11 cellular contexts compared by ENCODE assay signal in the genomic region with DNA sequence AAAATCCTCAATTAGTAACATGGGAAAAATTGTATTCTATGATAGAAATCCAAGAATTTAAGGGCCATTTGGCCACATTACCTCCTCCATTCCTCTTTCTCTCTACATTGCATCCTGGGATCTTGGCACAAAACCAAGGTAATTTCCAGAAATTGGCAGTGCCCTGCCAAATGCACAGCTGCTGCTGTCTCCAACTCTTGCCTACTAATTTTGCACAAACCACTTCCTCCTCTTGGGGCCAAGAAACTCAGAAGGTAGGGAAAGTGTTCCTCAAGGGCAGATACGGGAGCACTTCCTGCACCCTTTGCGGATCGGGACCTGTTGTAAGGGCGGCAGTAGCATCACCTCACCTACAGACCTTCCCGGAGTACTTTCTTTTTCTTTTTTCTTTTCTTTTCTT. TPM values are rescaled to one million over a fixed set of nuclear protein-coding genes. Genes with fewer than 3 reads are reported as not detected.
DNase-seq lines count a peak whose midpoint lies in the region; FAIRE-seq and TF ChIP-seq lines count a peak whose summit lies in the region.
"Had no signal": no experiment of that assay in that cellular context is flagged by ENCODE, and none has a peak within 500 bp of the region (broad histone marks: within the 10 kb centered on the region; RNA-seq: fewer than 3 reads in every experiment).

No MANE protein-coding gene starts in this region.

- H3K4me1 ChIP-seq in mammary epithelial cell (ENCODE audit: insufficient read depth, low read length) (peaks cover 10% of the 10 kb centered on the region), vagina (no peaks in the 10 kb centered on the region)

- no peak for FAIRE-seq in urothelium cell line (lab: Jason Lieb, UNC)

- no peaks in the 10 kb centered on the region; the same call in 1 of the 2 replicates for H3K27me3 Mint-ChIP-seq in HFFc6 (ENCODE audit: insufficient read depth)

- H3K36me3 ChIP-seq in mammary epithelial cell (ENCODE audit: insufficient read depth, low read length) (no peaks in the 10 kb centered on the region), vagina (no peaks in the 10 kb centered on the region)
- H3K36me3 ChIP-seq: esophagus squamous epithelium, suprapubic skin had no signal

- H3K79me2 ChIP-seq in mammary epithelial cell (ENCODE audit: insufficient read depth, low read length) = no peaks in the 10 kb centered on the region

- no peak overlapping the region for H3K27ac ChIP-seq in mammary epithelial cell (ENCODE audit: insufficient read depth, low read depth, low read length)
- H3K27ac ChIP-seq in vagina = no peak overlapping the region
- H3K27ac ChIP-seq: esophagus squamous epithelium, SK-N-MC, suprapubic skin had no signal

- H3K27me3 ChIP-seq in mammary epithelial cell (ENCODE audit: insufficient read depth, low read length) (no peaks in the 10 kb centered on the region), vagina (no peaks in the 10 kb centered on the region)
- H3K27me3 ChIP-seq: esophagus squamous epithelium, suprapubic skin had no signal

- TF ChIP-seq POLR2A in erythroblast (IDR thresholded peaks at IDR 0.05; ENCODE audit: low read length) (no peak), vagina (IDR thresholded peaks at IDR 0.05) (no peak)

- TF ChIP-seq CTCF in HFFc6 (IDR thresholded peaks at IDR 0.05) (no peak), mammary epithelial cell (conservative IDR thresholded peaks at IDR 0.05 in 1 of 2, IDR thresholded peaks at IDR 0.05 in 1 of 2; ENCODE audit: extremely low read depth in 1 of 2, insufficient read depth in 1 of 2, low read depth in 1 of 2, low read length in 2 of 2) (no peak), vagina (IDR thresholded peaks at IDR 0.05) (no peak)

- no peak overlapping the region for H2AFZ ChIP-seq in mammary epithelial cell (ENCODE audit: low read depth, low read length)

- dilution Hi-C loops in mammary epithelial cell (cut with HindIII; ENCODE audit: low sequenced_read_pairs) = no loop called here

- no peak overlapping the region for H3K9ac ChIP-seq in mammary epithelial cell (ENCODE audit: insufficient read depth, low read length)

- CTCF ChIA-PET in mammary epithelial cell (lab: Charles Lee; ENCODE audit: low non-redundant PET) = no interaction called here

- H3K4me3 Mint-ChIP-seq in HFFc6 = 0 out of 2 replicates have a peak overlapping the region, but pooled peaks have one; percentile 9

- no peaks in the 10 kb centered on the region for H3K36me3 Mint-ChIP-seq in HFFc6 (ENCODE audit: low read depth)

- no peaks in the 10 kb centered on the region for H3K9me3 Mint-ChIP-seq in HFFc6

- intact Hi-C loops in mammary epithelial cell (cut with micrococcal nuclease) = no loop called here
- intact Hi-C loops in vagina (cut with DNase I) = no loop called here

- in situ Hi-C loops in mammary epithelial cell (cut with MboI; ENCODE audit: low sequenced_read_pairs in 2 of 2) = no loop called here

- H3K4me3 ChIP-seq in mammary epithelial cell (replicated peaks in 1 of 3; ENCODE audit: insufficient read depth in 1 of 3, low read depth in 2 of 3, low read length in 3 of 3) (no peak overlapping the region), vagina (no peak overlapping the region)
- H3K4me3 ChIP-seq: esophagus squamous epithelium, SK-N-MC, suprapubic skin had no signal

- H3K9me3 ChIP-seq in mammary epithelial cell (replicated peaks; ENCODE audit: insufficient read depth, low read length) (no peaks in the 10 kb centered on the region), vagina (no peaks in the 10 kb centered on the region)
- H3K9me3 ChIP-seq: esophagus squamous epithelium, suprapubic skin had no signal

- peak overlapping the region; percentile 55 for H3K4me2 ChIP-seq in mammary epithelial cell (ENCODE audit: insufficient read depth, low read depth, low read length)

- no TSS peak for BruUV-seq in mammary epithelial cell (replicated peaks; lab: Mats Ljungman, UMichigan)

- WGBS in mammary epithelial cell (ENCODE audit: low coverage, missing lambda C conversion rate) = 3% methylated on average over 5 of the region's 5 CpGs

- no peak overlapping the region for H3K27ac Mint-ChIP-seq in HFFc6

- H4K20me1 ChIP-seq in mammary epithelial cell (ENCODE audit: insufficient read depth, low read length) = no peaks in the 10 kb centered on the region

- H3K4me1 Mint-ChIP-seq in HFFc6 (ENCODE audit: low read depth) = peaks cover 15% of the 10 kb centered on the region

- DNase-seq in HFFc6 (no peak), NCI-H2107 treated with DMSO at 0.1 percent for 48 hours (lab: John Stamatoyannopoulos, UW; ENCODE audit: unreplicated experiment) (peak; percentile 61), mammary epithelial cell (peak; percentile 76), renal cortical epithelial cell (ENCODE audit: low read depth) (peak; percentile 73), erythroblast (lab: John Stamatoyannopoulos, UW) (no peak), urothelium cell line (ENCODE audit: low spot score) (no peak), vagina (ENCODE audit: extremely low spot score in 2 of 2) (no peak)
- DNase-seq: esophagus squamous epithelium; stimulated activated CD4-positive, alpha-beta T cell treated with anti-CD3 and anti-CD28 coated beads, Interleukin-4, amount 100 ng/mL, for 4 hours had no signal

RNA-seq across cellular contexts. Expression of gene MAP3K13, which starts 57.8 kb away (rescaled TPM):
- 10 to 100 TPM; 20.9 to 28.4 (median 25.1) TPM for total RNA-seq in HFFc6 (2021; fragmentation: NEBNext Ultra II Directional; extraction: Animal tissue kit (Norgen Biotek cat#: 25700))
- total RNA-seq in mammary epithelial cell (10 to 100 TPM; 21.5 to 28.8 TPM), renal cortical epithelial cell (35.3 and 40.7 TPM in 2 replicates), vagina (8.3 TPM)
- polyA plus RNA-seq in mammary epithelial cell = 11.7 TPM
- 5.1 TPM for polyA minus RNA-seq in mammary epithelial cell

Comparison
In these comparisons a context has a peak if more than half of its experiments do, and no peak if none do; other contexts are left out.
1. DNase-seq: peak in NCI-H2107 treated with DMSO at 0.1 percent for 48 hours (single experiment), mammary epithelial cell (single experiment) and renal cortical epithelial cell (single experiment); none in HFFc6 (single experiment), erythroblast (0 of 2), urothelium cell line (single experiment) and vagina (0 of 2).